Comparison of ENCODE assay signal across 8 cellular contexts in the genomic region with DNA sequence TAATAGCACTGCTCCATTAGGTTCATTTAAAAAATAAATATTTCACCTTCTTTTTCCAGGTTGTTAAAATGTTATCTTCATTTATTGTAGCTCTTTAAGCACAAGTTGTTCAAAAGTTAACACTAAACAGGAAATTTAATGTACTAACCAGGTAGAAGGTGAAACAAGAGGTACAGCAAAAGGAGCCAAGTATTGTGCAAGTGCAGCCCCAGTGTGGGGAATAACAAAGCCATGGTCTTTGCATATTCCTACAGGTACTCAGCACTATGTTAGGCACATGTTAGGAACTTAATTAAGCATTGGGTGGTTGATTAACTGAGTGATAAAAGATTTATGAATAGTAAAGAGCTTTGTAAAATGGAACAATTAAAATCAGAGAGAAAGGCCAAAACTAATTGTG.
"Had no signal": no experiment of that assay in that cellular context is flagged by ENCODE, and none has a peak within 500 bp of the region (broad histone marks: within the 10 kb centered on the region; RNA-seq: fewer than 3 reads in every experiment).

No MANE protein-coding gene starts in this region.

- H3K9me3 ChIP-seq: HAP-1 had no signal

- H3K36me3 ChIP-seq: HAP-1 had no signal

- DNase-seq: H7, HFFc6, KG1 had no signal

- FAIRE-seq: HepG2 had no signal

- ATAC-seq: GM23338, HCT116, HepG2 had no signal

- H3K4me3 ChIP-seq: GM23338, HAP-1 had no signal

- H3K4me2 ChIP-seq: GM23338 had no signal

- H2AFZ ChIP-seq: GM23338 had no signal

- H3K27ac ChIP-seq: HL-60 had no signal
